ENCODE assay signal across 1 cellular context in the genomic region with DNA sequence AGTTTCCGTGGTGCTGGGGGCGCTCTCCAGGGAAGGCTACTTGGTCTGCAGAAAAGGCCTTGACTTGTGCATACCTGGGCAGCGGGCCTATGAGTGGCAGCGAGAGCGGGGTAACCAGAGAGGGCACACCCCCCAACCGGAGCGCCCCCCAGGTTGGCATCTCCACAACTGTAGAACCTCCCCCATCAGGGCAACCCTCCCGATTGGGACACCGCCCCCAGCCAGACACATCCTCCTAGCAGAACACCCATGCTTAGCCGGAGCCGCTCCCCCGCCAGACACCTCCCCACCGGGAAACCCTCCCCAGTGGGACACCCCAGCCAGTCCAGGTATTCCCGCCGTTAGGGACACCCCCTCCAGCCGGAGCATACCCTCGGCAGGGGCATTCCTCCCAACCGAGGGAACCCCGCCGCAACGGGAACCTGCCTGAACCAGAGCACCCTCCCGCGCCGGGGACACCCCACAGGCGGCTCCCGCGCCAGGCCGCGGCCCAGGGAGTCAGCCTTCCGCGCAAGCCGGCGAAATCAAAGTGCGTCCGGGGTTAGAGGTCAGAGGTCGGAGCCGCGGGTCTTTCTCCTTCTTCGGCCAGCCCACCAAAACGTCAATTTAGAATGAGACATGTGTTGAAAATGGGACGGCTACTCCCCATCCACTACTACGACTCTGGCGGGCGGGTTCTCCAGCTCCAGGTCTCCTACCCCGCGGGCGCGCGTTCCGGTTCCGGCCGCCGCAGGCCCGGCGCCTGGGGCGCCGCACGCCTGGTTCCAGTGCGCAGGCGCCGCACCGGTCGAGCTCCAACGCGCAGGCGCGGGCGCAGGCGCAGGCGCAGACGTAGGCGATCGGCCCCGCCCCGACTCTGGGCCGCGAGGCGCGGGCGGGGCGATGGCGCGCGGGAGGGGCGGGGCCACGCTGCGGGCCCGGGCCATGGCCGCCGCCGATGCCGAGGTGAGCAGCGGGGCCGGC.
A peak's percentile ranks its signal among the peaks of the same experiment; 100 is the strongest.
TF ChIP-seq lines count a peak whose summit lies in the region.

TSS of gene EHMT1 (plus strand) at position 901 of the 963 bp plus-strand sequence. CDS start at position 925, 24 bp downstream.

TF ChIP-seq in K562, 482 proteins besides CTCF, POLR2A, EP300 and RAD21 (continued from another document):
- TF ChIP-seq JUN (IDR thresholded peaks at IDR 0.05; ENCODE audit: borderline replicate concordance, low read depth, low read length), result no peak
- TF ChIP-seq JUN (CRISPR knock-in tag; IDR thresholded peaks at IDR 0.05; ENCODE audit: borderline replicate concordance), result no peak
- TF ChIP-seq STAT5A (IDR thresholded peaks at IDR 0.05; ENCODE audit: borderline replicate concordance, low read length), result no peak
- peak in 1 of 2 experiments; percentile 91; a peak in 2 of 4 replicates for TF ChIP-seq HDAC1 (IDR thresholded peaks at IDR 0.05)
- TF ChIP-seq SP2 (IDR thresholded peaks at IDR 0.05; ENCODE audit: extremely low read depth, low read depth, low read length, poor library complexity, severe bottlenecking), result no peak
- TF ChIP-seq MCM5 (IDR thresholded peaks at IDR 0.05; ENCODE audit: low read depth), result no peak
- TF ChIP-seq ZNF707 (CRISPR knock-in tag; conservative IDR thresholded peaks at IDR 0.05), result no peak
- TF ChIP-seq ZNF778 (CRISPR knock-in tag; IDR thresholded peaks at IDR 0.05), result no peak
- no peak for TF ChIP-seq ZFP30 (CRISPR knock-in tag; IDR thresholded peaks at IDR 0.05; ENCODE audit: borderline replicate concordance)
- TF ChIP-seq MIER1 (IDR thresholded peaks at IDR 0.05; ENCODE audit: low read depth), result no peak
- TF ChIP-seq BRF1 (IDR thresholded peaks at IDR 0.05; ENCODE audit: borderline replicate concordance, extremely low read depth, insufficient read length), result no peak
- TF ChIP-seq PHTF2 (CRISPR knock-in tag; IDR thresholded peaks at IDR 0.05), result no peak
- TF ChIP-seq TEAD1 (CRISPR knock-in tag; IDR thresholded peaks at IDR 0.05), result peak in 1 of 2 experiments; percentile 14; a peak in 1 of 4 replicates
- TF ChIP-seq POLR3A (IDR thresholded peaks at IDR 0.05; ENCODE audit: borderline replicate concordance, extremely low read depth, insufficient read depth, insufficient read length), result no peak
- TF ChIP-seq THRB (CRISPR knock-in tag; conservative IDR thresholded peaks at IDR 0.05), result 0 out of 2 replicates have a peak, but pooled peaks have one; percentile 37
- TF ChIP-seq ARID2 (IDR thresholded peaks at IDR 0.05), result no peak
- no peak for TF ChIP-seq BRD9 (IDR thresholded peaks at IDR 0.05; ENCODE audit: low read depth, partially characterized antibody)
- TF ChIP-seq EGR1 (conservative IDR thresholded peaks at IDR 0.05), result no peak
- TF ChIP-seq E2F3 (CRISPR knock-in tag; IDR thresholded peaks at IDR 0.05), result no peak
- no peak for TF ChIP-seq E2F5 (CRISPR knock-in tag; IDR thresholded peaks at IDR 0.05)
- TF ChIP-seq SRF (CRISPR knock-in tag; IDR thresholded peaks at IDR 0.05), result no peak; a peak in 1 of 4 replicates
- 0 out of 2 replicates have a peak, but pooled peaks have one; percentile 21 for TF ChIP-seq DPF2 (IDR thresholded peaks at IDR 0.05)
- TF ChIP-seq ASH1L (IDR thresholded peaks at IDR 0.05; ENCODE audit: borderline replicate concordance, low read depth, partially characterized antibody), result no peak
- no peak for TF ChIP-seq BMI1 (IDR thresholded peaks at IDR 0.05; ENCODE audit: low read length)
- TF ChIP-seq GMEB1 (CRISPR knock-in tag; IDR thresholded peaks at IDR 0.05), result peak; percentile 77
- TF ChIP-seq FOXK2 (conservative IDR thresholded peaks at IDR 0.05 in 1 of 2, IDR thresholded peaks at IDR 0.05 in 1 of 2; ENCODE audit: low read depth in 2 of 2), result peak; percentile 21 to 30; a peak in 2 of 4 replicates
- TF ChIP-seq, protein P1, sequence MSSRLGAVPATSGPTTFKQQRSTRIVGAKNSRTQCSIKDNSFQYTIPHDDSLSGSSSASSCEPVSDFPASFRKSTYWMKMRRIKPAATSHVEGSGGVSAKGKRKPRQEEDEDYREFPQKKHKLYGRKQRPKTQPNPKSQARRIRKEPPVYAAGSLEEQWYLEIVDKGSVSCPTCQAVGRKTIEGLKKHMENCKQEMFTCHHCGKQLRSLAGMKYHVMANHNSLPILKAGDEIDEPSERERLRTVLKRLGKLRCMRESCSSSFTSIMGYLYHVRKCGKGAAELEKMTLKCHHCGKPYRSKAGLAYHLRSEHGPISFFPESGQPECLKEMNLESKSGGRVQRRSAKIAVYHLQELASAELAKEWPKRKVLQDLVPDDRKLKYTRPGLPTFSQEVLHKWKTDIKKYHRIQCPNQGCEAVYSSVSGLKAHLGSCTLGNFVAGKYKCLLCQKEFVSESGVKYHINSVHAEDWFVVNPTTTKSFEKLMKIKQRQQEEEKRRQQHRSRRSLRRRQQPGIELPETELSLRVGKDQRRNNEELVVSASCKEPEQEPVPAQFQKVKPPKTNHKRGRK (tag; IDR thresholded peaks at IDR 0.05), result no peak
- TF ChIP-seq DDX20 (tag; IDR thresholded peaks at IDR 0.05; ENCODE audit: low read depth), result no peak
- TF ChIP-seq MXI1 (IDR thresholded peaks at IDR 0.05; ENCODE audit: low read depth, low read length), result no peak
- TF ChIP-seq ZNF184 (CRISPR knock-in tag; IDR thresholded peaks at IDR 0.05), result no peak
